Comparison of ENCODE assay signal across 13 cellular contexts in genomic region chr2:121241466-121241865, GRCh38. TPM values are rescaled to one million over a fixed set of nuclear protein-coding genes. Genes with fewer than 3 reads are reported as not detected.
A peak's percentile ranks its signal among the peaks of the same experiment; 100 is the strongest.
DNase-seq lines count a peak whose midpoint lies in the region; ATAC-seq and TF ChIP-seq lines count a peak whose summit lies in the region.
"Had no signal": no experiment of that assay in that cellular context is flagged by ENCODE, and none has a peak within 500 bp of the region (broad histone marks: within the 10 kb centered on the region; RNA-seq: fewer than 3 reads in every experiment).

No MANE protein-coding gene starts in this region.

- intact Hi-C loops in upper lobe of right lung (cut with DNase I), result no loop called here

- H3K9me3 ChIP-seq in upper lobe of right lung, result no peaks in the 10 kb centered on the region

- no peaks in the 10 kb centered on the region for H3K36me3 ChIP-seq in upper lobe of right lung

- H3K27me3 ChIP-seq in upper lobe of right lung, result no peaks in the 10 kb centered on the region

- H3K4me3 ChIP-seq in upper lobe of right lung, result no peak overlapping the region

- DNase-seq in DMS79 treated with DMSO at 0.1 percent for 48 hours (lab: John Stamatoyannopoulos, UW) (peak; percentile 16), DMS79 (lab: John Stamatoyannopoulos, UW) (no peak), NCI-H69 (lab: John Stamatoyannopoulos, UW) (peak; percentile 3), cerebellum (ENCODE audit: low spot score) (peak; percentile 28), upper lobe of right lung (peak; percentile 9), GM03348 (ENCODE audit: low spot score) (no peak), 8988T (no peak)
- DNase-seq: ACHN; CD4-positive, alpha-beta T cell; GOT3; H9; IMR-90 had no signal

- no peak for TF ChIP-seq CTCF in upper lobe of right lung (IDR thresholded peaks at IDR 0.05)

- no peak overlapping the region for H3K27ac ChIP-seq in upper lobe of right lung

- H3K4me1 ChIP-seq in upper lobe of right lung, result no peaks in the 10 kb centered on the region

- ATAC-seq in upper lobe of right lung, result no peak
- ATAC-seq in GM21619 (IDR thresholded peaks at IDR 0.05; ENCODE audit: unreplicated experiment), result no peak

RNA-seq across cellular contexts. Expression of gene TFCP2L1, which starts 43.5 kb away (rescaled TPM):
- total RNA-seq in cerebellum (0.45 TPM), upper lobe of right lung (22.0 TPM)
- total RNA-seq: IMR-90 had no signal

Comparison
In these comparisons a context has a peak if more than half of its experiments do, and no peak if none do; other contexts are left out.
1. DNase-seq: peak in DMS79 treated with DMSO at 0.1 percent for 48 hours (single experiment), NCI-H69 (single experiment), cerebellum (single experiment) and upper lobe of right lung (single experiment); none in DMS79 (single experiment), GM03348 (single experiment) and 8988T (single experiment).
2. RNA of gene TFCP2L1, which starts 43.5 kb away (total RNA-seq): 22.0 TPM in upper lobe of right lung (single experiment); 0.45 TPM in cerebellum (single experiment); every median in the first group is over 10 times any median in the second.